8 cellular contexts compared by ENCODE assay signal in genomic region chr1:153976819-153977249, GRCh38. TPM values are rescaled to one million over a fixed set of nuclear protein-coding genes. Genes with fewer than 3 reads are reported as not detected.
DNase-seq lines count a peak whose midpoint lies in the region; ATAC-seq and TF ChIP-seq lines count a peak whose summit lies in the region.

No MANE protein-coding gene starts in this region.

- H3K27ac ChIP-seq in dorsolateral prefrontal cortex = peak overlapping the region in 58 of 59 donors; percentile 73 to 99 (median 93)

- ATAC-seq in natural killer cell = no peak

- H3K27ac Mint-ChIP-seq in CD14-positive monocyte (peak overlapping the region; percentile 90 to 97 (median 92)), natural killer cell (peak overlapping the region; percentile 76 to 89)

- TF ChIP-seq CTCF in CD14-positive monocyte (IDR thresholded peaks at IDR 0.05) (no peak), NB4 (IDR thresholded peaks at IDR 0.05; ENCODE audit: low read depth, low read length) (no peak), dorsolateral prefrontal cortex (IDR thresholded peaks at IDR 0.05 in 54 of 56, conservative IDR thresholded peaks at IDR 0.05 in 2 of 56; ENCODE audit: low read depth in 1 of 56, partially characterized antibody in 56 of 56) (no peak), natural killer cell (IDR thresholded peaks at IDR 0.05) (no peak)

- peaks cover 0 to 4% (median 0%) of the 10 kb centered on the region in 3 donors for H3K27me3 Mint-ChIP-seq in CD14-positive monocyte (ENCODE audit: low read depth in 3 of 3)
- H3K27me3 Mint-ChIP-seq in natural killer cell (ENCODE audit: low read depth in 2 of 2) = peaks cover 0 to 2% of the 10 kb centered on the region in 2 donors

- DNase-seq in CD14-positive monocyte (ENCODE audit: low spot score) (no peak), NB4 (ENCODE audit: low read depth) (no peak), dorsolateral prefrontal cortex (no peak), natural killer cell (no peak), KBM-7 (no peak), SHP77 (lab: John Stamatoyannopoulos, UW) (no peak), NCI-H1105 treated with DMSO at 0.1 percent for 48 hours (lab: John Stamatoyannopoulos, UW) (no peak), NCI-H1694 (lab: John Stamatoyannopoulos, UW) (no peak)

- intact Hi-C loops in CD14-positive monocyte (cut with micrococcal nuclease) = no loop called here
- intact Hi-C loops in dorsolateral prefrontal cortex (cut with DNase I) = loop anchor here in 1 of 2 donors (1.0 kb wide), 1 partner anchor 10 kb away; the partner anchor contains the start of gene CREB3L4
- intact Hi-C loops in natural killer cell (cut with micrococcal nuclease) = loop anchor here (1.0 to 2.0 kb wide), 3 partner anchors 10 to 18 kb away; partner anchors contain the start of genes CREB3L4, CRTC2 and RPS27

- peaks cover 53% of the 10 kb centered on the region for H3K4me1 Mint-ChIP-seq in CD14-positive monocyte
- H3K4me1 Mint-ChIP-seq in natural killer cell = peaks cover 25 to 30% of the 10 kb centered on the region in 2 donors

- in situ Hi-C loops in KBM-7 (cut with MboI; ENCODE audit: low pct_unique_long_range_greater_than_20kb, low sequenced_read_pairs) = no loop called here

- H3K9me3 Mint-ChIP-seq in CD14-positive monocyte = no peaks in the 10 kb centered on the region
- no peaks in the 10 kb centered on the region for H3K9me3 Mint-ChIP-seq in natural killer cell

- H3K27me3 ChIP-seq in dorsolateral prefrontal cortex = no peaks in the 10 kb centered on the region

- H3K4me3 Mint-ChIP-seq in CD14-positive monocyte = peak overlapping the region; percentile 99
- H3K4me3 Mint-ChIP-seq in natural killer cell = peak overlapping the region; percentile 89

- H3K36me3 Mint-ChIP-seq in CD14-positive monocyte (peaks cover 25 to 33% of the 10 kb centered on the region in 2 donors), natural killer cell (no peaks in the 10 kb centered on the region)

- peak overlapping the region; percentile 91 for H3K4me3 ChIP-seq in NB4 (ENCODE audit: low read depth, low read length)
- H3K4me3 ChIP-seq in dorsolateral prefrontal cortex = peak overlapping the region; percentile 66 to 100 (median 97)

- TF ChIP-seq POLR2A in NB4 (IDR thresholded peaks at IDR 0.05; ENCODE audit: extremely low read depth, insufficient read length) = no peak

RNA-seq across cellular contexts. Expression of gene JTB, which starts 0.6 kb away (rescaled TPM):
- 100 to 1,000 TPM; 312 to 391 TPM for polyA plus RNA-seq in CD14-positive monocyte
- 100 to 1,000 TPM in 5 of 120 experiments, 10 to 100 TPM in 115; 59.2 to 132 (median 78.9) TPM for total RNA-seq in dorsolateral prefrontal cortex
- 100 to 1,000 TPM in 2 of 3 donors, 10 to 100 TPM in 1; 96.9 to 107 (median 101) TPM for total RNA-seq in natural killer cell

RNA-seq across cellular contexts. Expression of gene CREB3L4, which starts 9.1 kb away (rescaled TPM):
- polyA plus RNA-seq in CD14-positive monocyte = 1 to 10 TPM; 5.0 to 6.8 TPM
- total RNA-seq in dorsolateral prefrontal cortex (10 to 100 TPM in 1 of 120 experiments, 1 to 10 TPM in 119; 1.5 to 11.6 (median 4.5) TPM), natural killer cell (10 to 100 TPM; 10.8 to 16.8 (median 10.9) TPM)

RNA-seq across cellular contexts. Expression of gene RAB13, which starts 9.3 kb away (rescaled TPM):
- polyA plus RNA-seq in CD14-positive monocyte = 1 to 10 TPM; 3.9 to 5.1 TPM
- total RNA-seq in dorsolateral prefrontal cortex = 10 to 100 TPM; 10.1 to 72.2 (median 23.7) TPM
- under 1 TPM in 2 of 3 donors, not detected in 1; 0.25 to 0.73 TPM for total RNA-seq in natural killer cell

RNA-seq across cellular contexts. Expression of gene SLC39A1, which starts 13.5 kb away (rescaled TPM):
- 10 to 100 TPM; 82.1 to 83.1 TPM for polyA plus RNA-seq in CD14-positive monocyte
- total RNA-seq in dorsolateral prefrontal cortex = 10 to 100 TPM; 17.4 to 51.3 (median 26.6) TPM
- 10 to 100 TPM; 20.7 to 21.5 (median 21.2) TPM for total RNA-seq in natural killer cell

RNA-seq across cellular contexts. Expression of gene RPS27, which starts 13.7 kb away (rescaled TPM):
- 1,000 to 10,000 TPM; 4,186 to 4,309 TPM for polyA plus RNA-seq in CD14-positive monocyte
- total RNA-seq in dorsolateral prefrontal cortex (100 to 1,000 TPM; 250 to 825 (median 494) TPM), natural killer cell (1,000 to 10,000 TPM; 2,073 to 2,763 (median 2,323) TPM)

Comparison
In these comparisons a context has a peak if more than half of its experiments do, and no peak if none do; other contexts are left out.
1. RNA of gene RAB13, which starts 9.3 kb away (total RNA-seq): 10.1 to 72.2 TPM in dorsolateral prefrontal cortex; 0.25 to 0.73 TPM in natural killer cell; every median in the first group is over 4 times any median in the second.